In the genomic region with DNA sequence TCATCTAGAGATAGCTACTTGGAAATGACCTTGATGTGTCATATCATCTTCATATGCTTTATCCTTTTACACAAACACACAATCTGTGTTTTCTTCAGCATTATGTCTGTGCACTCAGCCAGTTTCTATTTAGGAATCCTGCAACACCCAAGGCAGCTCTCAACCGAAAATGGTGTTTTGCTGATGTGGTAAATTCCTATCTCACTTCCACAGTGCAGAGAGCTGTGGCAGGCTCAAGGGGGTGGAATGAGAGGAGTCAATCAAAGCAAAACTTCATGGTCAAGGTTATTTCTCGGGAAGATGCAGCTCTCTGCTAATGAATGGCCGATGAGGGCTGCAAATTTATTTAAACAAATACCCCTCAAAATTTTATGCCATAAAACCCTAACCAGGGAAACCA, we compare ENCODE assay signal across 26 cellular contexts. TPM values are rescaled to one million over a fixed set of nuclear protein-coding genes. Genes with fewer than 3 reads are reported as not detected.
"Had no signal": no experiment of that assay in that cellular context is flagged by ENCODE, and none has a peak within 500 bp of the region (broad histone marks: within the 10 kb centered on the region; RNA-seq: fewer than 3 reads in every experiment).

No MANE protein-coding gene starts in this region.

- H3K27ac ChIP-seq: ascending aorta, breast epithelium, cardiac muscle cell, coronary artery, dorsolateral prefrontal cortex had no signal

- H3K27me3 ChIP-seq: ascending aorta, breast epithelium, cardiac muscle cell, dorsolateral prefrontal cortex had no signal

- H3K36me3 ChIP-seq: ascending aorta, breast epithelium, cardiac muscle cell had no signal

- ATAC-seq: activated naive CD4-positive, alpha-beta T cell treated with anti-CD3 and anti-CD28 coated beads, Interleukin-2, amount 50 U/mL, for 72 hours; activated T-cell treated with anti-CD3 and anti-CD28 coated beads, Interleukin-2, amount 50 U/mL, for 72 hours; esophagus mucosa; WTC11 had no signal

- DNase-seq: activated CD4-positive, alpha-beta memory T cell treated with anti-CD3 and anti-CD28 coated beads, Interleukin-2, amount 10 ng/mL, durations not matched to agents 7 days and 5 days; activated CD4-positive, alpha-beta T cell treated with anti-CD3 and anti-CD28 coated beads for 1 hour; activated CD4-positive, alpha-beta T cell treated with anti-CD3 and anti-CD28 coated beads for 4 hours; activated CD4-positive, alpha-beta T cell treated with anti-CD3 and anti-CD28 coated beads, Interleukin-2, amount 10 ng/mL, durations not matched to agents 7 days and 5 days; activated CD4-positive, alpha-beta T cell treated with anti-CD3 and anti-CD28 coated beads, Interleukin-2, amount 50 U/mL, for 4 hours; activated CD8-positive, alpha-beta memory T cell treated with anti-CD3 and anti-CD28 coated beads, Interleukin-2, amount 50 U/mL, for 48 hours; activated gamma-delta T cell; activated naive CD4-positive, alpha-beta T cell; activated naive CD4-positive, alpha-beta T cell treated with anti-CD3 and anti-CD28 coated beads, Interleukin-2, amount 10 ng/mL, durations not matched to agents 7 days and 5 days; activated naive CD8-positive, alpha-beta T cell treated with anti-CD3 and anti-CD28 coated beads, Interleukin-2, amount 10 ng/mL, durations not matched to agents 7 days and 5 days; activated T-cell treated with anti-CD3 and anti-CD28 coated beads for 4 hours; activated T-cell treated with anti-CD3 and anti-CD28 coated beads, Interleukin-2, amount 50 U/mL, for 24 hours; activated T-cell treated with anti-CD3 and anti-CD28 coated beads, Interleukin-2, amount 50 U/mL, for 72 hours; dorsolateral prefrontal cortex; effector memory CD4-positive, alpha-beta T cell; endodermal cell; foreskin fibroblast; T-helper 2 cell had no signal

- H3K4me3 ChIP-seq: ascending aorta, breast epithelium, cardiac muscle cell, coronary artery, dorsolateral prefrontal cortex had no signal

- H3K9me3 ChIP-seq: ascending aorta, breast epithelium had no signal

- H3K4me1 ChIP-seq: ascending aorta, breast epithelium had no signal

RNA-seq across cellular contexts. Expression of gene IGSF5, which starts 59.3 kb away (rescaled TPM):
- total RNA-seq: activated CD4-positive, alpha-beta memory T cell treated with anti-CD3 and anti-CD28 coated beads, Interleukin-2, amount 10 ng/mL, durations not matched to agents 7 days and 5 days; activated CD4-positive, alpha-beta T cell treated with anti-CD3 and anti-CD28 coated beads, Interleukin-2, amount 10 ng/mL, durations not matched to agents 7 days and 5 days; activated naive CD4-positive, alpha-beta T cell treated with anti-CD3 and anti-CD28 coated beads, Interleukin-2, amount 50 U/mL, for 72 hours; activated naive CD8-positive, alpha-beta T cell treated with anti-CD3 and anti-CD28 coated beads, Interleukin-2, amount 10 ng/mL, durations not matched to agents 7 days and 5 days; activated T-cell treated with anti-CD3 and anti-CD28 coated beads, Interleukin-2, amount 50 U/mL, for 72 hours; ascending aorta; esophagus mucosa; T-helper 1 cell treated with Interleukin-12 subunit alpha and Interleukin-12 subunit beta and Interleukin-4 antibody, amounts not matched to agents 30 ng/mL and 1 ng/mL, for 36 hours had no signal
